Comparison of ENCODE assay signal across 20 cellular contexts in genomic region chr10:6301482-6302083, GRCh38.
A peak's percentile ranks its signal among the peaks of the same experiment; 100 is the strongest.
DNase-seq lines count a peak whose midpoint lies in the region; ATAC-seq and TF ChIP-seq lines count a peak whose summit lies in the region.
"Had no signal": no experiment of that assay in that cellular context is flagged by ENCODE, and none has a peak within 500 bp of the region (broad histone marks: within the 10 kb centered on the region; RNA-seq: fewer than 3 reads in every experiment).

No MANE protein-coding gene starts in this region.

- H3K4me1 ChIP-seq in mucosa of descending colon (ENCODE audit: low read depth) = peaks cover 11% of the 10 kb centered on the region

- peak overlapping the region; percentile 84 for H3K27ac Mint-ChIP-seq in central memory CD8-positive, alpha-beta T cell (ENCODE audit: low read depth)
- H3K27ac Mint-ChIP-seq: endodermal cell had no signal

- H3K4me3 ChIP-seq in mucosa of descending colon = no peak overlapping the region
- H3K4me3 ChIP-seq: spleen had no signal

- ATAC-seq in central memory CD8-positive, alpha-beta T cell (replicated peaks; ENCODE audit: extremely low read depth, poor library complexity, severe bottlenecking) = no peak
- ATAC-seq in mucosa of descending colon (peak; percentile 62), HG02642 (IDR thresholded peaks at IDR 0.05; ENCODE audit: poor library complexity, unreplicated experiment) (no peak), GM18502 (IDR thresholded peaks at IDR 0.05; ENCODE audit: poor library complexity, unreplicated experiment) (no peak)
- ATAC-seq: Right ventricle myocardium inferior had no signal

- intact Hi-C loops in mucosa of descending colon (cut with DNase I, micrococcal nuclease) = no loop called here

- H3K36me3 ChIP-seq in mucosa of descending colon (ENCODE audit: low read depth) = no peaks in the 10 kb centered on the region
- H3K36me3 ChIP-seq: spleen had no signal

- H3K9me3 Mint-ChIP-seq in central memory CD8-positive, alpha-beta T cell = no peaks in the 10 kb centered on the region

- peaks cover 19% of the 10 kb centered on the region for H3K4me1 Mint-ChIP-seq in central memory CD8-positive, alpha-beta T cell

- DNase-seq in CD1c-positive myeloid dendritic cell (ENCODE audit: extremely low spot score) (peak; percentile 40), M059J (ENCODE audit: low read depth) (peak; percentile 45), mucosa of descending colon (no peak), NCI-H1930 (lab: John Stamatoyannopoulos, UW) (no peak), AG20443 (ENCODE audit: low spot score) (no peak)
- DNase-seq in central memory CD8-positive, alpha-beta T cell (ENCODE audit: low spot score in 2 of 2) = no peak
- DNase-seq: activated CD4-positive, alpha-beta T cell treated with anti-CD3 and anti-CD28 coated beads, Interleukin-2, amount 50 U/mL, for 1 hour; activated CD8-positive, alpha-beta memory T cell treated with anti-CD3 and anti-CD28 coated beads, Interleukin-2, amount 50 U/mL, for 4 hours; activated effector memory CD4-positive, alpha-beta T cell treated with anti-CD3 and anti-CD28 coated beads, Interleukin-2, amount 50 U/mL, for 16 hours; aorta; endodermal cell; NCI-H1048; NCI-H2081 treated with DMSO at 0.1 percent for 48 hours; NCI-H510A; spleen; stimulated activated CD8-positive, alpha-beta memory T cell treated with anti-CD3 and anti-CD28 coated beads, Interleukin-4, amount 100 ng/mL, for 48 hours had no signal

- H3K9me3 ChIP-seq in mucosa of descending colon = no peaks in the 10 kb centered on the region

- H3K36me3 Mint-ChIP-seq in central memory CD8-positive, alpha-beta T cell (ENCODE audit: insufficient read depth) = no peaks in the 10 kb centered on the region

- H3K4me3 Mint-ChIP-seq in central memory CD8-positive, alpha-beta T cell = no peak overlapping the region
- H3K4me3 Mint-ChIP-seq: endodermal cell, neural crest cell had no signal

- TF ChIP-seq CTCF in mucosa of descending colon (IDR thresholded peaks at IDR 0.05) = no peak

- H3K27me3 Mint-ChIP-seq in central memory CD8-positive, alpha-beta T cell = no peaks in the 10 kb centered on the region

Comparison
In these comparisons a context has a peak if more than half of its experiments do, and no peak if none do; other contexts are left out.
1. DNase-seq: peak in CD1c-positive myeloid dendritic cell (single experiment) and M059J (single experiment); none in central memory CD8-positive, alpha-beta T cell (0 of 2), mucosa of descending colon (0 of 3), NCI-H1930 (0 of 2) and AG20443 (single experiment).